Comparison of ENCODE assay signal across 14 cellular contexts in genomic region chr4:114087596-114088230, GRCh38.
DNase-seq lines count a peak whose midpoint lies in the region; ATAC-seq and TF ChIP-seq lines count a peak whose summit lies in the region.
"Had no signal": no experiment of that assay in that cellular context is flagged by ENCODE, and none has a peak within 500 bp of the region (broad histone marks: within the 10 kb centered on the region; RNA-seq: fewer than 3 reads in every experiment).

No MANE protein-coding gene starts in this region.

- H3K4me2 ChIP-seq in GM23248 (ENCODE audit: unreplicated experiment) (peak overlapping the region; percentile 63), SK-N-SH (peak overlapping the region; percentile 45; the same call in 1 of the 2 replicates)

- DNase-seq in GM23248, result peak; percentile 83
- no peak for DNase-seq in SK-N-SH
- peak; percentile 83 for DNase-seq in fibroblast of the aortic adventitia (ENCODE audit: low read depth)
- DNase-seq in skeletal muscle cell (ENCODE audit: low read depth), result peak; percentile 52
- DNase-seq in natural killer cell, result no peak
- DNase-seq: activated B cell treated with CpG ODN at 0.5 μM for 24 hours; activated T-cell treated with anti-CD3 and anti-CD28 coated beads, Interleukin-2, amount 50 U/mL, for 4 hours; DND-41; right cardiac atrium; upper lobe of left lung had no signal

- peak in 1 of 2 experiments; percentile 59; a peak in 1 of 4 replicates for TF ChIP-seq EP300 in SK-N-SH (IDR thresholded peaks at IDR 0.05; ENCODE audit: borderline replicate concordance in 1 of 2, low read depth in 1 of 2, low read length in 1 of 2)

- H3K4me3 ChIP-seq in GM23248 (peak overlapping the region; percentile 30; the same call in 1 of the 2 replicates), SK-N-SH (ENCODE audit: low read depth in 2 of 2, low read length in 1 of 2) (no peak overlapping the region), fibroblast of the aortic adventitia (ENCODE audit: low read depth, low read length) (no peak overlapping the region), skeletal muscle cell (ENCODE audit: low read depth, low read length) (no peak overlapping the region)
- H3K4me3 ChIP-seq: upper lobe of left lung had no signal

- no peak for TF ChIP-seq CTCF in SK-N-SH (IDR thresholded peaks at IDR 0.05)
- TF ChIP-seq CTCF in fibroblast of the aortic adventitia (IDR thresholded peaks at IDR 0.05; ENCODE audit: insufficient read depth, low read length), result no peak
- no peak for TF ChIP-seq CTCF in natural killer cell (IDR thresholded peaks at IDR 0.05)

- no peak for ATAC-seq in HG03097 (IDR thresholded peaks at IDR 0.05; ENCODE audit: low FRiP score, unreplicated experiment)
- no peak for ATAC-seq in HG02852 (IDR thresholded peaks at IDR 0.05; ENCODE audit: unreplicated experiment)
- ATAC-seq in natural killer cell, result no peak
- no peak for ATAC-seq in GM19023 (IDR thresholded peaks at IDR 0.05; ENCODE audit: unreplicated experiment)
- ATAC-seq: activated T-cell treated with anti-CD3 and anti-CD28 coated beads, Interleukin-2, amount 50 U/mL, for 4 hours; right cardiac atrium had no signal

- no peaks in the 10 kb centered on the region for H3K9me3 Mint-ChIP-seq in natural killer cell

- H3K9me3 ChIP-seq in GM23248 (ENCODE audit: low read depth) (no peaks in the 10 kb centered on the region), SK-N-SH (peaks cover 7% of the 10 kb centered on the region; the same call in 1 of the 2 replicates)
- H3K9me3 ChIP-seq: upper lobe of left lung had no signal

- 13% methylated on average over 1 of the region's 1 CpG for WGBS in GM23248 (ENCODE audit: low coverage in 1 of 2, low lambda C conversion rate in 2 of 2, missing lambda C conversion rate in 2 of 2), 2 experiments
- 32% methylated on average over 1 of the region's 1 CpG for WGBS in SK-N-SH (ENCODE audit: low lambda C conversion rate)

- peak overlapping the region; percentile 26; the same call in 1 of the 2 replicates for H3K9ac ChIP-seq in GM23248
- H3K9ac ChIP-seq in SK-N-SH, result peak overlapping the region; percentile 49; the same call in 1 of the 2 replicates

- no peak overlapping the region for H3K4me3 Mint-ChIP-seq in natural killer cell
- H3K4me3 Mint-ChIP-seq: activated B cell treated with CpG ODN at 0.5 μM for 24 hours; activated T-cell treated with anti-CD3 and anti-CD28 coated beads, Interleukin-2, amount 50 U/mL, for 4 hours; IgD-negative memory B cell had no signal

- H3K79me2 ChIP-seq in GM23248 (ENCODE audit: insufficient read depth) (no peaks in the 10 kb centered on the region), SK-N-SH (ENCODE audit: insufficient read depth) (no peaks in the 10 kb centered on the region)

- peaks cover 19% of the 10 kb centered on the region for H3F3A ChIP-seq in GM23248 (ENCODE audit: insufficient read depth)
- peaks cover 28% of the 10 kb centered on the region for H3F3A ChIP-seq in SK-N-SH (replicated peaks; ENCODE audit: insufficient read depth)

- peaks cover 8 to 26% of the 10 kb centered on the region in 2 donors for H3K27me3 Mint-ChIP-seq in natural killer cell (ENCODE audit: low read depth in 2 of 2)

- H3K27ac ChIP-seq in GM23248, result peak overlapping the region; percentile 45
- peak overlapping the region; percentile 61 to 88; a peak in 3 of 4 replicates for H3K27ac ChIP-seq in SK-N-SH (ENCODE audit: low read depth in 2 of 2, low read length in 1 of 2)
- H3K27ac ChIP-seq: upper lobe of left lung had no signal

- H3K36me3 Mint-ChIP-seq in natural killer cell, result no peaks in the 10 kb centered on the region
- H3K36me3 Mint-ChIP-seq: IgD-negative memory B cell had no signal

- in situ Hi-C loops in GM23248 (cut with MboI), result no loop called here

- H3K4me1 ChIP-seq in GM23248 (ENCODE audit: insufficient read depth), result peaks cover 26% of the 10 kb centered on the region
- peaks cover 0 to 35% of the 10 kb centered on the region in 2 experiments for H3K4me1 ChIP-seq in SK-N-SH (ENCODE audit: control insufficient read depth in 1 of 2, insufficient read depth in 2 of 2, low read depth in 1 of 2, low read length in 1 of 2)
- H3K4me1 ChIP-seq: upper lobe of left lung had no signal

- H3K27me3 ChIP-seq in GM23248 (replicated peaks; ENCODE audit: insufficient read depth), result no peaks in the 10 kb centered on the region
- no peaks in the 10 kb centered on the region for H3K27me3 ChIP-seq in SK-N-SH (ENCODE audit: insufficient read depth)
- H3K27me3 ChIP-seq: upper lobe of left lung had no signal

- CTCF ChIA-PET in SK-N-SH (lab: Yijun Ruan, JAX), result no interaction called here

- H3K36me3 ChIP-seq in GM23248 (ENCODE audit: low read depth) (no peaks in the 10 kb centered on the region), SK-N-SH (replicated peaks in 1 of 2; ENCODE audit: control insufficient read depth in 1 of 2, insufficient read depth in 2 of 2, low read length in 1 of 2) (no peaks in the 10 kb centered on the region)
- H3K36me3 ChIP-seq: upper lobe of left lung had no signal

- H2AFZ ChIP-seq in GM23248 (no peak overlapping the region; the same call in 1 of the 2 replicates), SK-N-SH (ENCODE audit: low read depth) (peak overlapping the region; percentile 37; the same call in 1 of the 2 replicates)

- H3K4me1 Mint-ChIP-seq in natural killer cell, result no peaks in the 10 kb centered on the region
- H3K4me1 Mint-ChIP-seq: activated B cell treated with CpG ODN at 0.5 μM for 24 hours, IgD-negative memory B cell had no signal

- POLR2A ChIA-PET in SK-N-SH (lab: Yijun Ruan, JAX), result no interaction called here

- no peak for TF ChIP-seq RAD21 in SK-N-SH (IDR thresholded peaks at IDR 0.05; ENCODE audit: low read length)

- H3K9me2 ChIP-seq in GM23248 (ENCODE audit: insufficient read depth) (no peaks in the 10 kb centered on the region), SK-N-SH (no peaks in the 10 kb centered on the region)

- H4K20me1 ChIP-seq in GM23248 (ENCODE audit: insufficient read depth) (no peaks in the 10 kb centered on the region), SK-N-SH (ENCODE audit: insufficient read depth) (no peaks in the 10 kb centered on the region)

- intact Hi-C loops in natural killer cell (cut with micrococcal nuclease), result no loop called here

- H3K27ac Mint-ChIP-seq in natural killer cell, result no peak overlapping the region
- H3K27ac Mint-ChIP-seq: activated B cell treated with CpG ODN at 0.5 μM for 24 hours, IgD-negative memory B cell had no signal

TF ChIP-seq in SK-N-SH, 30 proteins besides CTCF, POLR2A, EP300 and RAD21 (continues in another document):
- TF ChIP-seq ZBTB33 (IDR thresholded peaks at IDR 0.05; ENCODE audit: borderline replicate concordance, low read depth) (no peak), IRF3 (IDR thresholded peaks at IDR 0.05; ENCODE audit: low read depth, low read length) (no peak), YY1 (IDR thresholded peaks at IDR 0.05; ENCODE audit: low read depth) (peak; percentile 31; the same call in 1 of the 2 replicates), POLR2AphosphoS5 (IDR thresholded peaks at IDR 0.05; ENCODE audit: low read depth, low read length) (peak; percentile 26; the same call in 1 of the 2 replicates), ELF1 (IDR thresholded peaks at IDR 0.05) (no peak), RCOR1 (IDR thresholded peaks at IDR 0.05; ENCODE audit: low read length) (no peak), USF2 (IDR thresholded peaks at IDR 0.05; ENCODE audit: borderline replicate concordance, low read depth, low read length) (no peak)

Comparison
In these comparisons a context has a peak if more than half of its experiments do, and no peak if none do; other contexts are left out.
1. DNase-seq: peak in GM23248 (single experiment), fibroblast of the aortic adventitia (single experiment) and skeletal muscle cell (single experiment); none in SK-N-SH (single experiment) and natural killer cell (single experiment).